Comparison of ENCODE assay signal across 9 cellular contexts in the genomic region with DNA sequence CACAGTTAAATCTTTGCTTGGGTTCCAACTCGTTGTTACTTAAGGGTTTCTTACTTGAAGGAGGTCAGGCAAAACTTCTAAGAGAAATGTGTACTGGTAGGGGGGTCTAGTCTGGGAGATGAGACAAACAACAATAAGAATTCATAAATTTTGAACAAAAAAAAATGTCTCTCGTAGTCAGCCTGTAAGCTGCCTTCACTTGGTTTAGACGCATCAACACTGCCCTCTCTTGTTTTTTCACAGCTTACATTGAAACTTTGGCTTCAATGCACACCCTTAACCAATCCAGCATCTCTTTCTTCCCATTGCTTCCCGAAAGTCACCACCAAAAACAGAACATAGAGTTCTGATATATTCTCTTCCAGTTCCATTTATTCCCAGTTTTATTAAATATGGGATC.
DNase-seq lines count a peak whose midpoint lies in the region; ATAC-seq and TF ChIP-seq lines count a peak whose summit lies in the region.
"Had no signal": no experiment of that assay in that cellular context is flagged by ENCODE, and none has a peak within 500 bp of the region (broad histone marks: within the 10 kb centered on the region; RNA-seq: fewer than 3 reads in every experiment).

No MANE protein-coding gene starts in this region.

- TF ChIP-seq CTCF in astrocyte of the spinal cord (IDR thresholded peaks at IDR 0.05; ENCODE audit: low read depth, low read length) = peak; percentile 50

- H3K4me3 ChIP-seq in astrocyte of the spinal cord (ENCODE audit: low read depth, low read length) = no peak overlapping the region

- DNase-seq in DMS53 (lab: John Stamatoyannopoulos, UW) (peak; percentile 37), NCI-H146 treated with DMSO at 0.1 percent for 48 hours (lab: John Stamatoyannopoulos, UW; ENCODE audit: unreplicated experiment) (peak; percentile 96), astrocyte of the spinal cord (ENCODE audit: low read depth, low spot score) (peak; percentile 68), midbrain (lab: John Stamatoyannopoulos, UW) (peak; percentile 48), NCI-H187 (lab: John Stamatoyannopoulos, UW) (no peak), GF-D8 (lab: John Stamatoyannopoulos, UW) (no peak), foreskin melanocyte (no peak)
- DNase-seq: glutamatergic neuron had no signal

- in situ Hi-C loops in astrocyte of the spinal cord (cut with HindIII; ENCODE audit: low sequenced_read_pairs) = no loop called here

- no peak for ATAC-seq in GM21528 (IDR thresholded peaks at IDR 0.05; ENCODE audit: low FRiP score, unreplicated experiment)

Comparison
In these comparisons a context has a peak if more than half of its experiments do, and no peak if none do; other contexts are left out.
1. DNase-seq: peak in DMS53 (single experiment), NCI-H146 treated with DMSO at 0.1 percent for 48 hours (single experiment), astrocyte of the spinal cord (single experiment) and midbrain (single experiment); none in NCI-H187 (0 of 2), GF-D8 (single experiment) and foreskin melanocyte (single experiment).